Comparison of ENCODE assay signal across 7 cellular contexts in the genomic region with DNA sequence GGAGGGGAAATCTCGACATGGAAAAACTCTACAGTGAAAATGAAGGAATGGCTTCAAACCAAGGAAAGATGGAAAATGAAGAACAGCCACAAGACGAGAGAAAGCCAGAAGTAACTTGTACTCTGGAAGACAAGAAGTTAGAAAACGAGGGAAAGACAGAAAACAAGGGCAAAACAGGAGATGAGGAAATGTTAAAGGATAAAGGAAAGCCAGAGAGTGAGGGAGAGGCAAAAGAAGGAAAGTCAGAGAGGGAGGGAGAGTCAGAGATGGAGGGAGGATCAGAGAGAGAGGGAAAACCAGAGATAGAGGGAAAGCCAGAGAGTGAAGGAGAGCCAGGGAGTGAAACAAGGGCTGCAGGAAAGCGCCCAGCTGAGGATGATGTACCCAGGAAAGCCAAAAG.
DNase-seq lines count a peak whose midpoint lies in the region; ATAC-seq and TF ChIP-seq lines count a peak whose summit lies in the region.

No MANE protein-coding gene starts in this region.

- H3K9me3 ChIP-seq in iPS-20b (ENCODE audit: insufficient read depth, low read depth, low read length), result no peaks in the 10 kb centered on the region
- no peaks in the 10 kb centered on the region for H3K9me3 ChIP-seq in stomach smooth muscle (ENCODE audit: control insufficient read depth in 2 of 2, low read length in 2 of 2)

- H3K27ac ChIP-seq in iPS-20b (ENCODE audit: low read length) (no peak overlapping the region), stomach smooth muscle (ENCODE audit: low read length) (peak overlapping the region; percentile 80)

- TF ChIP-seq CTCF in HFF-Myc (IDR thresholded peaks at IDR 0.05; ENCODE audit: low read depth, low read length, missing control alignments) (no peak), GM13977 (IDR thresholded peaks at IDR 0.05; ENCODE audit: extremely low read depth, insufficient read depth, missing control alignments) (no peak)

- H3K9me3 Mint-ChIP-seq in activated naive CD8-positive, alpha-beta T cell (ENCODE audit: low read depth), result no peaks in the 10 kb centered on the region

- H3K9ac ChIP-seq in iPS-20b (ENCODE audit: low read depth, low read length) (peak overlapping the region; percentile 86; the same call in 1 of the 2 replicates), stomach smooth muscle (ENCODE audit: low read length in 2 of 2) (peak overlapping the region in 1 of 2 donors; percentile 74)

- no peaks in the 10 kb centered on the region for H3K36me3 Mint-ChIP-seq in activated naive CD8-positive, alpha-beta T cell

- H3K4me1 Mint-ChIP-seq in activated naive CD8-positive, alpha-beta T cell (ENCODE audit: low read depth), result peaks cover 3% of the 10 kb centered on the region

- DNase-seq in HFF-Myc (ENCODE audit: extremely low read depth, low read depth), result no peak
- no peak for DNase-seq in GM13977 (ENCODE audit: low spot score)

- H3K36me3 ChIP-seq in iPS-20b (ENCODE audit: insufficient read depth, low read depth, low read length) (0 out of 2 replicates have a peak, but pooled peaks cover 10% of the 10 kb centered on the region), stomach smooth muscle (ENCODE audit: control insufficient read depth in 2 of 2, insufficient read depth in 2 of 2, low read length in 2 of 2) (peaks cover 0 to 2% of the 10 kb centered on the region in 2 donors)

- ATAC-seq in GM18517 (IDR thresholded peaks at IDR 0.05; ENCODE audit: unreplicated experiment), result no peak
- ATAC-seq in HG03108 (IDR thresholded peaks at IDR 0.05; ENCODE audit: unreplicated experiment), result no peak

- H3K4me3 Mint-ChIP-seq in activated naive CD8-positive, alpha-beta T cell, result peak overlapping the region; percentile 88

- in situ Hi-C loops in GM13977 (cut with MboI; ENCODE audit: low pct_unique_long_range_greater_than_20kb, low sequenced_read_pairs, unreplicated experiment), result no loop called here

- H3K27ac Mint-ChIP-seq in activated naive CD8-positive, alpha-beta T cell, result peak overlapping the region; percentile 3

- H3K4me3 ChIP-seq in HFF-Myc (replicated peaks; ENCODE audit: low read depth, low read length) (peak overlapping the region; percentile 76), iPS-20b (ENCODE audit: low read length) (peak overlapping the region; percentile 88), stomach smooth muscle (ENCODE audit: low read length in 2 of 2) (peak overlapping the region; percentile 55 to 81)

- H3K4me1 ChIP-seq in iPS-20b (ENCODE audit: insufficient read depth, low read length), result no peaks in the 10 kb centered on the region; the same call in 1 of the 2 replicates
- no peaks in the 10 kb centered on the region for H3K4me1 ChIP-seq in stomach smooth muscle (ENCODE audit: control insufficient read depth, insufficient read depth, low read length)

- H3K27me3 ChIP-seq in iPS-20b (ENCODE audit: insufficient read depth, low read length) (no peaks in the 10 kb centered on the region), stomach smooth muscle (ENCODE audit: control insufficient read depth in 1 of 2, insufficient read depth in 2 of 2, low read length in 2 of 2) (peaks cover 0 to 4% of the 10 kb centered on the region in 2 donors)

- H3K27me3 Mint-ChIP-seq in activated naive CD8-positive, alpha-beta T cell, result no peaks in the 10 kb centered on the region
